In the genomic region with DNA sequence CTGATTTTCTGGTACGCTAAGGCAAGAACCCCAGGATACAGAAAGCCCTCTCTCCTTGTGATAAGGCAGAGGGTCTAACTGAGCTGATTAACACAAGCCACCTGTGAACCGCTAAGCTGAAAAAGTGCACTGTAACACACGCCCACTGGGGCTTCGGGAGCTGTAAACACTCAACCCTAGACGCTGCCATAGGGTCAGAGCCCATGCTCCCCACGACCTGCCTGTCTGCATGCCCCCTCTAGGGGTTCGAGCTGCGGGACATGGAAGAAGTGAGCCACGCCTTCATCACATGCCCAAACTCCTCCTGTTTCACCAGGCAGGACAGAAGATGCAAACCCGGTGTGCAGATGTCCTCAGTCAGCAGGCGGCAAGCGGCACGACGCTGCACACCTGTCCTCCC, we compare ENCODE assay signal across 2 cellular contexts.
TF ChIP-seq lines count a peak whose summit lies in the region.

No MANE protein-coding gene starts in this region.

TF ChIP-seq in GM23338, 12 proteins besides CTCF, POLR2A, EP300 and RAD21 (continues in another document):
- TF ChIP-seq JUNB (IDR thresholded peaks at IDR 0.05; ENCODE audit: unreplicated experiment) (no peak), ZNF331 (CRISPR knock-in tag; IDR thresholded peaks at IDR 0.05; ENCODE audit: low read depth) (no peak), STAT1 (IDR thresholded peaks at IDR 0.05; ENCODE audit: unreplicated experiment) (no peak), EZH2phosphoT487 (IDR thresholded peaks at IDR 0.05; ENCODE audit: unreplicated experiment) (no peak), NANOG (IDR thresholded peaks at IDR 0.05; ENCODE audit: borderline replicate concordance) (no peak), CREB1 (CRISPR knock-in tag; IDR thresholded peaks at IDR 0.05; ENCODE audit: low read depth) (no peak), ZNF114 (CRISPR knock-in tag; IDR thresholded peaks at IDR 0.05) (no peak), POLR2AphosphoS5 (IDR thresholded peaks at IDR 0.05; ENCODE audit: low read depth) (no peak), EZH2 (IDR thresholded peaks at IDR 0.05; ENCODE audit: low read depth, unreplicated experiment) (no peak)
- TF ChIP-seq, protein P1, sequence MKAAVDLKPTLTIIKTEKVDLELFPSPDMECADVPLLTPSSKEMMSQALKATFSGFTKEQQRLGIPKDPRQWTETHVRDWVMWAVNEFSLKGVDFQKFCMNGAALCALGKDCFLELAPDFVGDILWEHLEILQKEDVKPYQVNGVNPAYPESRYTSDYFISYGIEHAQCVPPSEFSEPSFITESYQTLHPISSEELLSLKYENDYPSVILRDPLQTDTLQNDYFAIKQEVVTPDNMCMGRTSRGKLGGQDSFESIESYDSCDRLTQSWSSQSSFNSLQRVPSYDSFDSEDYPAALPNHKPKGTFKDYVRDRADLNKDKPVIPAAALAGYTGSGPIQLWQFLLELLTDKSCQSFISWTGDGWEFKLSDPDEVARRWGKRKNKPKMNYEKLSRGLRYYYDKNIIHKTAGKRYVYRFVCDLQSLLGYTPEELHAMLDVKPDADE (IDR thresholded peaks at IDR 0.05): no peak
- TF ChIP-seq, protein P2, sequence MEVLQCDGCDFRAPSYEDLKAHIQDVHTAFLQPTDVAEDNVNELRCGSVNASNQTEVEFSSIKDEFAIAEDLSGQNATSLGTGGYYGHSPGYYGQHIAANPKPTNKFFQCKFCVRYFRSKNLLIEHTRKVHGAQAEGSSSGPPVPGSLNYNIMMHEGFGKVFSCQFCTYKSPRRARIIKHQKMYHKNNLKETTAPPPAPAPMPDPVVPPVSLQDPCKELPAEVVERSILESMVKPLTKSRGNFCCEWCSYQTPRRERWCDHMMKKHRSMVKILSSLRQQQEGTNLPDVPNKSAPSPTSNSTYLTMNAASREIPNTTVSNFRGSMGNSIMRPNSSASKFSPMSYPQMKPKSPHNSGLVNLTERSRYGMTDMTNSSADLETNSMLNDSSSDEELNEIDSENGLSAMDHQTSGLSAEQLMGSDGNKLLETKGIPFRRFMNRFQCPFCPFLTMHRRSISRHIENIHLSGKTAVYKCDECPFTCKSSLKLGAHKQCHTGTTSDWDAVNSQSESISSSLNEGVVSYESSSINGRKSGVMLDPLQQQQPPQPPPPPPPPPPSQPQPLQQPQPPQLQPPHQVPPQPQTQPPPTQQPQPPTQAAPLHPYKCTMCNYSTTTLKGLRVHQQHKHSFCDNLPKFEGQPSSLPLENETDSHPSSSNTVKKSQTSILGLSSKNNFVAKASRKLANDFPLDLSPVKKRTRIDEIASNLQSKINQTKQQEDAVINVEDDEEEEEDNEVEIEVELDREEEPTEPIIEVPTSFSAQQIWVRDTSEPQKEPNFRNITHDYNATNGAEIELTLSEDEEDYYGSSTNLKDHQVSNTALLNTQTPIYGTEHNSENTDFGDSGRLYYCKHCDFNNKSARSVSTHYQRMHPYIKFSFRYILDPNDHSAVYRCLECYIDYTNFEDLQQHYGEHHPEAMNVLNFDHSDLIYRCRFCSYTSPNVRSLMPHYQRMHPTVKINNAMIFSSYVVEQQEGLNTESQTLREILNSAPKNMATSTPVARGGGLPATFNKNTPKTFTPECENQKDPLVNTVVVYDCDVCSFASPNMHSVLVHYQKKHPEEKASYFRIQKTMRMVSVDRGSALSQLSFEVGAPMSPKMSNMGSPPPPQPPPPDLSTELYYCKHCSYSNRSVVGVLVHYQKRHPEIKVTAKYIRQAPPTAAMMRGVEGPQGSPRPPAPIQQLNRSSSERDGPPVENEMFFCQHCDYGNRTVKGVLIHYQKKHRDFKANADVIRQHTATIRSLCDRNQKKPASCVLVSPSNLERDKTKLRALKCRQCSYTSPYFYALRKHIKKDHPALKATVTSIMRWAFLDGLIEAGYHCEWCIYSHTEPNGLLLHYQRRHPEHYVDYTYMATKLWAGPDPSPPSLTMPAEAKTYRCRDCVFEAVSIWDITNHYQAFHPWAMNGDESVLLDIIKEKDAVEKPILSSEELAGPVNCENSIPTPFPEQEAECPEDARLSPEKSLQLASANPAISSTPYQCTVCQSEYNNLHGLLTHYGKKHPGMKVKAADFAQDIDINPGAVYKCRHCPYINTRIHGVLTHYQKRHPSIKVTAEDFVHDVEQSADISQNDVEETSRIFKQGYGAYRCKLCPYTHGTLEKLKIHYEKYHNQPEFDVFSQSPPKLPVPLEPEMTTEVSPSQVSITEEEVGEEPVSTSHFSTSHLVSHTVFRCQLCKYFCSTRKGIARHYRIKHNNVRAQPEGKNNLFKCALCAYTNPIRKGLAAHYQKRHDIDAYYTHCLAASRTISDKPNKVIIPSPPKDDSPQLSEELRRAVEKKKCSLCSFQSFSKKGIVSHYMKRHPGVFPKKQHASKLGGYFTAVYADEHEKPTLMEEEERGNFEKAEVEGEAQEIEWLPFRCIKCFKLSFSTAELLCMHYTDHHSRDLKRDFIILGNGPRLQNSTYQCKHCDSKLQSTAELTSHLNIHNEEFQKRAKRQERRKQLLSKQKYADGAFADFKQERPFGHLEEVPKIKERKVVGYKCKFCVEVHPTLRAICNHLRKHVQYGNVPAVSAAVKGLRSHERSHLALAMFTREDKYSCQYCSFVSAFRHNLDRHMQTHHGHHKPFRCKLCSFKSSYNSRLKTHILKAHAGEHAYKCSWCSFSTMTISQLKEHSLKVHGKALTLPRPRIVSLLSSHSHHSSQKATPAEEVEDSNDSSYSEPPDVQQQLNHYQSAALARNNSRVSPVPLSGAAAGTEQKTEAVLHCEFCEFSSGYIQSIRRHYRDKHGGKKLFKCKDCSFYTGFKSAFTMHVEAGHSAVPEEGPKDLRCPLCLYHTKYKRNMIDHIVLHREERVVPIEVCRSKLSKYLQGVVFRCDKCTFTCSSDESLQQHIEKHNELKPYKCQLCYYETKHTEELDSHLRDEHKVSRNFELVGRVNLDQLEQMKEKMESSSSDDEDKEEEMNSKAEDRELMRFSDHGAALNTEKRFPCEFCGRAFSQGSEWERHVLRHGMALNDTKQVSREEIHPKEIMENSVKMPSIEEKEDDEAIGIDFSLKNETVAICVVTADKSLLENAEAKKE (CRISPR knock-in tag; IDR thresholded peaks at IDR 0.05): no peak

TF ChIP-seq in K562, 482 proteins besides CTCF, POLR2A, EP300 and RAD21:
- TF ChIP-seq TAF9B (IDR thresholded peaks at IDR 0.05; ENCODE audit: partially characterized antibody) (no peak), ZNF561 (CRISPR knock-in tag; conservative IDR thresholded peaks at IDR 0.05) (no peak), SMARCE1 (IDR thresholded peaks at IDR 0.05) (no peak), GABPB2 (CRISPR knock-in tag; conservative IDR thresholded peaks at IDR 0.05) (no peak), SAFB (IDR thresholded peaks at IDR 0.05; ENCODE audit: borderline replicate concordance, low read depth, low read length) (no peak), ETV1 (tag; conservative IDR thresholded peaks at IDR 0.05; ENCODE audit: low read depth) (no peak), ZBED1 (IDR thresholded peaks at IDR 0.05) (no peak)
- TF ChIP-seq, protein P3, sequence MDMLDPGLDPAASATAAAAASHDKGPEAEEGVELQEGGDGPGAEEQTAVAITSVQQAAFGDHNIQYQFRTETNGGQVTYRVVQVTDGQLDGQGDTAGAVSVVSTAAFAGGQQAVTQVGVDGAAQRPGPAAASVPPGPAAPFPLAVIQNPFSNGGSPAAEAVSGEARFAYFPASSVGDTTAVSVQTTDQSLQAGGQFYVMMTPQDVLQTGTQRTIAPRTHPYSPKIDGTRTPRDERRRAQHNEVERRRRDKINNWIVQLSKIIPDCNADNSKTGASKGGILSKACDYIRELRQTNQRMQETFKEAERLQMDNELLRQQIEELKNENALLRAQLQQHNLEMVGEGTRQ (CRISPR knock-in tag; IDR thresholded peaks at IDR 0.05): no peak
